In genomic region chr12:47963340-47964040, GRCh38 we compare ENCODE assay signal across 8 cellular contexts. TPM values are rescaled to one million over a fixed set of nuclear protein-coding genes. Genes with fewer than 3 reads are reported as not detected.
A peak's percentile ranks its signal among the peaks of the same experiment; 100 is the strongest.
DNase-seq lines count a peak whose midpoint lies in the region; ATAC-seq, FAIRE-seq and TF ChIP-seq lines count a peak whose summit lies in the region.

A gene with protein sequence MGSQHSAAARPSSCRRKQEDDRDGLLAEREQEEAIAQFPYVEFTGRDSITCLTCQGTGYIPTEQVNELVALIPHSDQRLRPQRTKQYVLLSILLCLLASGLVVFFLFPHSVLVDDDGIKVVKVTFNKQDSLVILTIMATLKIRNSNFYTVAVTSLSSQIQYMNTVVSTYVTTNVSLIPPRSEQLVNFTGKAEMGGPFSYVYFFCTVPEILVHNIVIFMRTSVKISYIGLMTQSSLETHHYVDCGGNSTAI (plus strand): TSS chr12:47963596. CDS start chr12:47964237, 641 bp downstream.

- H3K27ac Mint-ChIP-seq in endothelial cell (ENCODE audit: unreplicated experiment) = no peak within 1 kb of the TSS
- H3K27ac Mint-ChIP-seq in mesothelial cell of epicardium = peak within 1 kb of the TSS; percentile 97

- no peak for FAIRE-seq in D721Med (lab: Jason Lieb, UNC)

- peak; percentile 80 for ATAC-seq in GM21390 (IDR thresholded peaks at IDR 0.05; ENCODE audit: unreplicated experiment)

- H3K4me1 ChIP-seq in HUES48 (ENCODE audit: control insufficient read depth, insufficient read depth, low read length) = peaks cover 13% of the 10 kb centered on the region
- no peaks in the 10 kb centered on the region for H3K4me1 ChIP-seq in NT2/D1 (ENCODE audit: insufficient read depth, insufficient read length)

- no peak within 1 kb of the TSS for H3K27ac ChIP-seq in HUES48 (ENCODE audit: low read depth, low read length)

- H3K9me3 ChIP-seq in HUES48 (ENCODE audit: control insufficient read depth, insufficient read depth, low read length) (peaks cover 22% of the 10 kb centered on the region), NT2/D1 (ENCODE audit: insufficient read depth, low read length) (peaks cover 30% of the 10 kb centered on the region)

- H3K4me3 Mint-ChIP-seq in endothelial cell (ENCODE audit: unreplicated experiment) = peak within 1 kb of the TSS; percentile 97
- H3K4me3 Mint-ChIP-seq in mesothelial cell of epicardium = peak within 1 kb of the TSS; percentile 99

- H3K4me3 ChIP-seq in HUES48 (ENCODE audit: low read depth, low read length) (peak within 1 kb of the TSS; percentile 79), NT2/D1 (ENCODE audit: insufficient read length, low read depth) (peak within 1 kb of the TSS; percentile 64)

- H3K9me3 Mint-ChIP-seq in endothelial cell (ENCODE audit: unreplicated experiment) (peaks cover 8% of the 10 kb centered on the region), mesothelial cell of epicardium (peaks cover 10% of the 10 kb centered on the region)

- no peaks in the 10 kb centered on the region for H3K36me3 ChIP-seq in HUES48 (ENCODE audit: control insufficient read depth, insufficient read depth, low read length)
- H3K36me3 ChIP-seq in NT2/D1 (ENCODE audit: insufficient read depth, insufficient read length, low read length) = peaks cover 16% of the 10 kb centered on the region

- H3K36me3 Mint-ChIP-seq in endothelial cell (ENCODE audit: low read depth, unreplicated experiment) (peaks cover 9% of the 10 kb centered on the region), mesothelial cell of epicardium (peaks cover 7% of the 10 kb centered on the region)

- H3K4me1 Mint-ChIP-seq in endothelial cell (ENCODE audit: unreplicated experiment) = peaks cover 12% of the 10 kb centered on the region
- peaks cover 31% of the 10 kb centered on the region for H3K4me1 Mint-ChIP-seq in mesothelial cell of epicardium

- peak; percentile 82 for TF ChIP-seq CTCF in D721Med (IDR thresholded peaks at IDR 0.05; ENCODE audit: insufficient read depth, missing control alignments)
- TF ChIP-seq CTCF in endothelial cell (IDR thresholded peaks at IDR 0.05; ENCODE audit: unreplicated experiment) = peak; percentile 95
- peak; percentile 93 for TF ChIP-seq CTCF in mesothelial cell of epicardium (IDR thresholded peaks at IDR 0.05; ENCODE audit: unreplicated experiment)

- H3K27me3 ChIP-seq in HUES48 (ENCODE audit: control insufficient read depth, insufficient read depth, low read length) = peaks cover 53% of the 10 kb centered on the region
- peaks cover 51% of the 10 kb centered on the region for H3K27me3 ChIP-seq in NT2/D1 (ENCODE audit: insufficient read depth, insufficient read length)

- H3K27me3 Mint-ChIP-seq in endothelial cell (ENCODE audit: unreplicated experiment) (peaks cover 13% of the 10 kb centered on the region), mesothelial cell of epicardium (ENCODE audit: low read depth) (no peaks in the 10 kb centered on the region)

- DNase-seq in D721Med (ENCODE audit: insufficient read length, low spot score) (peak; percentile 98), NT2/D1 (ENCODE audit: low read depth, low spot score) (peak; percentile 96), endothelial cell (ENCODE audit: low spot score) (peak; percentile 97), mesothelial cell of epicardium (ENCODE audit: low spot score in 2 of 2, unreplicated experiment in 2 of 2) (peak; percentile 89 to 97)
- peak; percentile 70 for DNase-seq in activated CD8-positive, alpha-beta memory T cell treated with anti-CD3 and anti-CD28 coated beads, Interleukin-2, amount 50 U/mL, for 24 hours (ENCODE audit: extremely low read depth)
- peak; percentile 85 to 89 for DNase-seq in stimulated activated CD8-positive, alpha-beta memory T cell treated with anti-CD3 and anti-CD28 coated beads, Interleukin-15, amount 100 ng/mL, for 48 hours (ENCODE audit: low read depth in 2 of 2)

- H3K9ac ChIP-seq in HUES48 (ENCODE audit: low read depth, low read length) = no peak within 1 kb of the TSS
- peak within 1 kb of the TSS; percentile 84 for H3K9ac ChIP-seq in NT2/D1 (ENCODE audit: insufficient read length, low read depth)

RNA-seq across cellular contexts. Expression of the gene that starts here (rescaled TPM):
- total RNA-seq in endothelial cell (ENCODE audit: unreplicated experiment) = 41.0 TPM
- total RNA-seq in mesothelial cell of epicardium = 73.7 to 83.1 TPM (median 80.1 TPM) in 3 replicates
